22 cellular contexts compared by ENCODE assay signal in the genomic region with DNA sequence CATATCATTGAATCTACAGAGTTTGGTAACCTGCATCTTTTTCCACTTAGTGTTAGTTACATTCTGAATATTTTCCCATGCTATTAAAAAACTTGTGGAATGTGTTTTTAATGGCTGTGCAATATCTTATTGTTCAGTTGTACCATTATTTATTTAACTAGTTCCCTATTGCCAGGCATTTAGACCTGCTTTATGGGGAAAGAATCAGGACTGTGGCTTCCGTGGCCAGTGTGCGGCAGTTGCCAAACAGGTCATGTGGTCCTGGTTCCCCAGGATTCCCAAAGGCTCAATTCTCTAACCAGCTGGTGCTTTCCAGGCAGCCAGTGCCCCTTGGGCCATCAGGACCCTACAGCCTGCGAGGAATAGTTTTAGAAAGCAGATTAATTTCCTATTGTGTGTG. TPM values are rescaled to one million over a fixed set of nuclear protein-coding genes. Genes with fewer than 3 reads are reported as not detected.
DNase-seq lines count a peak whose midpoint lies in the region; ATAC-seq and TF ChIP-seq lines count a peak whose summit lies in the region.
"Had no signal": no experiment of that assay in that cellular context is flagged by ENCODE, and none has a peak within 500 bp of the region (broad histone marks: within the 10 kb centered on the region; RNA-seq: fewer than 3 reads in every experiment).

No MANE protein-coding gene starts in this region.

- H3K4me1 ChIP-seq in CD8-positive, alpha-beta T cell (ENCODE audit: insufficient read depth, low read length): no peaks in the 10 kb centered on the region
- peaks cover 15% of the 10 kb centered on the region for H3K4me1 ChIP-seq in hepatocyte (ENCODE audit: insufficient read depth)
- H3K4me1 ChIP-seq: body of pancreas had no signal

- no peaks in the 10 kb centered on the region for H3K9me2 ChIP-seq in hepatocyte (replicated peaks; ENCODE audit: insufficient read depth)

- no peak overlapping the region for H2AFZ ChIP-seq in hepatocyte
- H2AFZ ChIP-seq: GM23338 had no signal

- intact Hi-C loops in CD8-positive, alpha-beta T cell (cut with DNase I, micrococcal nuclease): no loop called here

- no peak overlapping the region for H3K4me3 Mint-ChIP-seq in chondrocyte (ENCODE audit: unreplicated experiment)
- no peak overlapping the region for H3K4me3 Mint-ChIP-seq in CD8-positive, alpha-beta T cell
- H3K4me3 Mint-ChIP-seq: dendritic cell treated with granulocyte-macrophage colony-stimulating factor and Interleukin-4, amounts not matched to agents 40 ng/mL and 50 ng/mL, for 4 days; GM23338; IgD-negative memory B cell; memory B cell; natural killer cell; stimulated activated effector memory CD8-positive, alpha-beta T cell treated with anti-CD3 and anti-CD28 coated beads, Interleukin-12 subunit alpha, Interleukin-12 subunit beta, amount 100 ng/mL, for 72 hours; T-helper 1 cell treated with Interleukin-12 subunit alpha and Interleukin-12 subunit beta and Interleukin-4 antibody, amounts not matched to agents 30 μg/mL and 1 μg/mL, for 36 hours had no signal

- CTCF ChIA-PET in AG04449 (lab: Yijun Ruan, JAX): no interaction called here
- CTCF ChIA-PET in CD8-positive, alpha-beta T cell (lab: Charles Lee): no interaction called here

- H3K9me3 Mint-ChIP-seq in chondrocyte (ENCODE audit: low read depth): no peaks in the 10 kb centered on the region
- no peaks in the 10 kb centered on the region for H3K9me3 Mint-ChIP-seq in CD8-positive, alpha-beta T cell
- H3K9me3 Mint-ChIP-seq: dendritic cell treated with granulocyte-macrophage colony-stimulating factor and Interleukin-4, amounts not matched to agents 40 ng/mL and 50 ng/mL, for 4 days; GM23338; IgD-negative memory B cell; memory B cell; natural killer cell; stimulated activated effector memory CD8-positive, alpha-beta T cell treated with anti-CD3 and anti-CD28 coated beads, Interleukin-12 subunit alpha, Interleukin-12 subunit beta, amount 100 ng/mL, for 72 hours; T-helper 1 cell treated with Interleukin-12 subunit alpha and Interleukin-12 subunit beta and Interleukin-4 antibody, amounts not matched to agents 30 μg/mL and 1 μg/mL, for 36 hours had no signal

- TF ChIP-seq CTCF in AG04449 (IDR thresholded peaks at IDR 0.05; ENCODE audit: insufficient read depth, low read length, missing control alignments): no peak
- no peak for TF ChIP-seq CTCF in chondrocyte (IDR thresholded peaks at IDR 0.05)
- TF ChIP-seq CTCF in CD8-positive, alpha-beta T cell (IDR thresholded peaks at IDR 0.05): no peak
- no peak for TF ChIP-seq CTCF in hepatocyte (IDR thresholded peaks at IDR 0.05; ENCODE audit: poor library complexity)

- peaks cover 42% of the 10 kb centered on the region for H4K20me1 ChIP-seq in hepatocyte (ENCODE audit: insufficient read depth, poor library complexity, severe bottlenecking)

- no peak overlapping the region for H3K27ac ChIP-seq in CD8-positive, alpha-beta T cell (ENCODE audit: low read depth, low read length)
- H3K27ac ChIP-seq in hepatocyte: no peak overlapping the region
- H3K27ac ChIP-seq: body of pancreas, VCaP had no signal

- 82% methylated on average over 3 of the region's 3 CpGs for WGBS in hepatocyte (ENCODE audit: low lambda C conversion rate, missing lambda C conversion rate)

- no peaks in the 10 kb centered on the region for H3K27me3 ChIP-seq in CD8-positive, alpha-beta T cell (ENCODE audit: insufficient read depth, low read length)
- no peaks in the 10 kb centered on the region for H3K27me3 ChIP-seq in hepatocyte
- H3K27me3 ChIP-seq: body of pancreas had no signal

- H3K27ac Mint-ChIP-seq in chondrocyte (ENCODE audit: unreplicated experiment): peak overlapping the region; percentile 70
- no peak overlapping the region for H3K27ac Mint-ChIP-seq in CD8-positive, alpha-beta T cell
- H3K27ac Mint-ChIP-seq: dendritic cell treated with granulocyte-macrophage colony-stimulating factor and Interleukin-4, amounts not matched to agents 40 ng/mL and 50 ng/mL, for 4 days; IgD-negative memory B cell; memory B cell; natural killer cell; stimulated activated effector memory CD8-positive, alpha-beta T cell treated with anti-CD3 and anti-CD28 coated beads, Interleukin-12 subunit alpha, Interleukin-12 subunit beta, amount 100 ng/mL, for 72 hours; T-helper 1 cell treated with Interleukin-12 subunit alpha and Interleukin-12 subunit beta and Interleukin-4 antibody, amounts not matched to agents 30 μg/mL and 1 μg/mL, for 36 hours had no signal

- peaks cover 28% of the 10 kb centered on the region for H3K36me3 Mint-ChIP-seq in chondrocyte (ENCODE audit: low read depth)
- peaks cover 87% of the 10 kb centered on the region for H3K36me3 Mint-ChIP-seq in CD8-positive, alpha-beta T cell
- H3K36me3 Mint-ChIP-seq: natural killer cell had no signal

- H3K4me1 Mint-ChIP-seq in chondrocyte (ENCODE audit: low read depth): peaks cover 53% of the 10 kb centered on the region
- peaks cover 19% of the 10 kb centered on the region for H3K4me1 Mint-ChIP-seq in CD8-positive, alpha-beta T cell (ENCODE audit: low read depth)

- H3K79me2 ChIP-seq in hepatocyte: peaks cover 45% of the 10 kb centered on the region

- no peaks in the 10 kb centered on the region for H3K9me3 ChIP-seq in CD8-positive, alpha-beta T cell (ENCODE audit: low read length)
- no peaks in the 10 kb centered on the region for H3K9me3 ChIP-seq in hepatocyte (ENCODE audit: low read depth)
- H3K9me3 ChIP-seq: body of pancreas had no signal

- DNase-seq in AG04449 (ENCODE audit: low read depth, low spot score): peak; percentile 71
- DNase-seq in GM04504 (ENCODE audit: low read depth): peak; percentile 45
- DNase-seq in chondrocyte (ENCODE audit: low spot score): no peak
- DNase-seq in medulla oblongata (ENCODE audit: extremely low spot score): peak; percentile 28
- DNase-seq in RKO (ENCODE audit: low spot score): no peak
- DNase-seq in CD8-positive, alpha-beta T cell: no peak
- no peak for DNase-seq in NCI-H1930 (lab: John Stamatoyannopoulos, UW)
- DNase-seq in hepatocyte (ENCODE audit: low spot score): no peak
- DNase-seq: activated CD4-positive, alpha-beta T cell treated with anti-CD3 and anti-CD28 coated beads, Interleukin-2, amount 50 U/mL, for 4 hours; activated naive CD4-positive, alpha-beta T cell; body of pancreas; CD4-positive, alpha-beta memory T cell; natural killer cell; NCI-H526; SIG-M5 had no signal

- H3K4me3 ChIP-seq in AG04449 (ENCODE audit: low read depth, low read length) (no peak overlapping the region), hepatocyte (no peak overlapping the region)
- H3K4me3 ChIP-seq in CD8-positive, alpha-beta T cell (ENCODE audit: low read depth, low read length): no peak overlapping the region
- H3K4me3 ChIP-seq: body of pancreas, GM23338 had no signal

- H3K27me3 Mint-ChIP-seq in chondrocyte (ENCODE audit: low read depth): no peaks in the 10 kb centered on the region
- no peaks in the 10 kb centered on the region for H3K27me3 Mint-ChIP-seq in CD8-positive, alpha-beta T cell (ENCODE audit: low read depth)
- H3K27me3 Mint-ChIP-seq: CD4-positive, alpha-beta memory T cell; dendritic cell treated with granulocyte-macrophage colony-stimulating factor and Interleukin-4, amounts not matched to agents 40 ng/mL and 50 ng/mL, for 4 days; IgD-negative memory B cell; memory B cell had no signal

- peaks cover 49% of the 10 kb centered on the region for H3K36me3 ChIP-seq in CD8-positive, alpha-beta T cell (ENCODE audit: insufficient read depth, low read length)
- no peaks in the 10 kb centered on the region for H3K36me3 ChIP-seq in hepatocyte (replicated peaks; ENCODE audit: insufficient read depth, low read depth)

- no peak overlapping the region for H3K4me2 ChIP-seq in hepatocyte
- H3K4me2 ChIP-seq: GM23338 had no signal

- no peak for ATAC-seq in CD8-positive, alpha-beta T cell
- ATAC-seq: body of pancreas; natural killer cell; stimulated activated effector memory CD8-positive, alpha-beta T cell treated with anti-CD3 and anti-CD28 coated beads, Interleukin-12 subunit alpha, Interleukin-12 subunit beta, amount 100 ng/mL, for 72 hours had no signal

- POLR2A ChIA-PET in AG04449 (lab: Yijun Ruan, JAX): interaction anchor here (0.5 kb wide), 1 partner anchor 244 kb away, joined by 3 read pairs; no protein-coding TSS in a partner anchor
- POLR2A ChIA-PET in CD8-positive, alpha-beta T cell (lab: Charles Lee): interaction anchor here (0.5 kb wide), 1 partner anchor 521 kb away, joined by 5 read pairs; no protein-coding TSS in a partner anchor

RNA-seq across cellular contexts. Expression of gene NDEL1, which starts 30.8 kb away (rescaled TPM):
- total RNA-seq in chondrocyte (112 to 120 TPM (median 115 TPM) in 3 replicates), hepatocyte (60.7 and 66.3 TPM in 2 replicates)
- total RNA-seq in CD8-positive, alpha-beta T cell: 100 to 1,000 TPM; 266 to 279 TPM
- polyA plus RNA-seq in hepatocyte: 46.1 and 51.1 TPM in 2 replicates

Comparison
In these comparisons a context has a peak if more than half of its experiments do, and no peak if none do; other contexts are left out.
1. DNase-seq: peak in AG04449 (single experiment), GM04504 (single experiment) and medulla oblongata (single experiment); none in chondrocyte (single experiment), RKO (single experiment), CD8-positive, alpha-beta T cell (0 of 7), NCI-H1930 (0 of 2) and hepatocyte (single experiment).